ENCODE assay signal across 15 cellular contexts in the genomic region with DNA sequence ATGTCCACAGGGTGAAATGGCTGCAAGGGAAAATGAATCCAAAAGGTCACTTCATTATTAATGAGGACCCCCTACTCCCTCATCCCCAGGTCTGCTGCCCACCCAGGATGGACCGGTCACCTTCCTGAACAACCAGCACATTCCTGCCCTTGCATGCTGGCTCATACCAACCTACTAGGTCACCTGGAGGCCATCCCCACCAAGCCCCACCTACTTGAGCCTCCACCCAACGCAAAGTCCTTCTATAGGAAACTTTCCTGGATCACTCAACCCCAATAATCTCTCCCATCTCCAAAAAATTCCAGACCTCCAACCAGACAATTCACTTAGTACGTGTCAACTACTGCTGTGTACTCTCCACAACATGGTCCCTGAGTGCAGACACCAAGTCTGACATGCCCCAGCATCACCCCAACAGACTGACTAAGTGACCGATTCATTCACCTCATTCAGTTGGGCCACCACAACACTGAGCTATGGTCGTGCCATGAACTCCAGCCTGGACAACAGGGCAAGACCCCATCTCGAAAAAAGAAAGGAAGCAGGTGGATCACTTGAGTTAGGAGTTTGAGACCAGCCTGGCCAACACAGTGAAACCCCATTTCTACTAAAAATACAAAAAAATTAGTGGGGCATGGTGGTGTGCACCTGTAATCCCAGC.
"Had no signal": no experiment of that assay in that cellular context is flagged by ENCODE, and none has a peak within 500 bp of the region (broad histone marks: within the 10 kb centered on the region; RNA-seq: fewer than 3 reads in every experiment).

No MANE protein-coding gene starts in this region.

- DNase-seq: activated CD4-positive, alpha-beta T cell treated with anti-CD3 and anti-CD28 coated beads, Interleukin-2, amount 50 U/mL, for 1 hour; activated naive CD4-positive, alpha-beta T cell; activated naive CD8-positive, alpha-beta T cell treated with anti-CD3 and anti-CD28 coated beads, Interleukin-2, amount 10 ng/mL, durations not matched to agents 7 days and 5 days; activated T-cell treated with anti-CD3 and anti-CD28 coated beads for 4 hours; endodermal cell; heart left ventricle; stimulated activated CD4-positive, alpha-beta T cell treated with anti-CD3 and anti-CD28 coated beads, Interleukin-15, amount 100 ng/mL, for 24 hours; stimulated activated CD4-positive, alpha-beta T cell treated with anti-CD3 and anti-CD28 coated beads, Interleukin-4, amount 100 ng/mL, for 1 hour; stimulated activated naive B cell treated with anti-CD40 and anti-IgM and Interleukin-4, amounts not matched to agents 10 μg/mL and 1 μg/mL and 100 μg/mL, for 72 hours; T-helper 2 cell had no signal

- H3K27me3 ChIP-seq: breast epithelium, heart left ventricle, right atrium auricular region, suprapubic skin had no signal

- H3K36me3 ChIP-seq: breast epithelium, heart left ventricle, right atrium auricular region, suprapubic skin had no signal

- H3K4me3 ChIP-seq: breast epithelium, heart left ventricle, right atrium auricular region, skin epidermis, suprapubic skin had no signal

- H3K9me3 ChIP-seq: breast epithelium, heart left ventricle, right atrium auricular region, suprapubic skin had no signal

- ATAC-seq: heart left ventricle; natural killer cell treated with Interleukin-12 subunit alpha and Interleukin-12 subunit beta and Interleukin-15 and Interleukin-18, amount 100 ng/mL, for 72 hours; stimulated activated naive B cell treated with anti-CD40 and anti-IgM and Interleukin-4, amounts not matched to agents 10 μg/mL and 1 μg/mL and 100 μg/mL, for 72 hours had no signal

- H3K4me1 ChIP-seq: breast epithelium, suprapubic skin had no signal

- H3K27ac ChIP-seq: breast epithelium, heart left ventricle, right atrium auricular region, skin epidermis, suprapubic skin had no signal
